In the genomic region with DNA sequence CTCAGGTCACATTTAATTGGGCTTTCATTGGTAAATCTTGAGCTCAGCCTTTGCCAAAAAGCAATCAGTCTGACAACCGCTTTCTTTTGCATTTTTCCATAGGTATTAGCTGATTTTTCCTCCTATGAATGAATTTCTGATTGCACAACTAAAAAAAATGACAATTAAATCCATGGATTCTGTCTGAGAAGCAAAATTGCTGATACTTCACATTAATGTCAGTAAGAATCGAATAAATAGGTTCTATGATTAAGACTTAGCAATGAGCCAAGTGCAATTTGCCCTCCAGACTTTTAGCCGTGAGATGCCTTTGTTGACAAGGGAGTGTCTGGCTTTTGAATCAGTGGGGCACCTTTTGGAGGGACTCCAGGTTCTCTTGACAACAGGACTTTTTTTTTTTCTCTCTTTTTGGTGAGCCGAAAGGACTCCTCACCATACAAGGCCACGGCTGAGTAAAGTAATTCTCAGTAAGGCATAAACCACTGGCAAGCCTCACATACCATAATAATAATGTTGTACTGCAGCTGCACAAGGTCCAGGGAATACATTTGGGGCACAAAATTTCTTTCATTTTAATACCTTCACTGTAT, we compare ENCODE assay signal across 17 cellular contexts.
DNase-seq lines count a peak whose midpoint lies in the region; ATAC-seq and TF ChIP-seq lines count a peak whose summit lies in the region.
"Had no signal": no experiment of that assay in that cellular context is flagged by ENCODE, and none has a peak within 500 bp of the region (broad histone marks: within the 10 kb centered on the region; RNA-seq: fewer than 3 reads in every experiment).

No MANE protein-coding gene starts in this region.

- H3K4me3 ChIP-seq in tibial artery = no peak overlapping the region
- H3K4me3 ChIP-seq: smooth muscle cell, testis had no signal

- no peaks in the 10 kb centered on the region for H3K36me3 Mint-ChIP-seq in T-helper 2 cell treated with Interferon-gamma antibody and Interleukin-4, amounts not matched to agents 5 μg/mL and 100 μg/mL, for 36 hours (ENCODE audit: low read depth)

- DNase-seq in DMS 273 (lab: John Stamatoyannopoulos, UW; ENCODE audit: unreplicated experiment) = peak; percentile 9
- no peak for DNase-seq in DMS 273 treated with DMSO at 0.1 percent for 48 hours (lab: John Stamatoyannopoulos, UW)
- peak; percentile 89 for DNase-seq in NCI-H345 treated with DMSO at 0.1 percent for 48 hours (lab: John Stamatoyannopoulos, UW; ENCODE audit: unreplicated experiment)
- peak; percentile 63 for DNase-seq in cerebellar cortex (ENCODE audit: low spot score)
- DNase-seq in tibial artery = no peak
- DNase-seq in GM13977 (ENCODE audit: low spot score) = no peak
- DNase-seq in T-helper 2 cell treated with Interferon-gamma antibody and Interleukin-4, amounts not matched to agents 5 μg/mL and 100 μg/mL, for 36 hours (ENCODE audit: low spot score) = no peak
- DNase-seq: activated CD8-positive, alpha-beta T cell treated with anti-CD3 and anti-CD28 coated beads, Interleukin-2, amount 10 ng/mL, durations not matched to agents 7 days and 5 days; Caco-2; hypothalamus; IMR-90; NCI-H2227 treated with DMSO at 0.1 percent for 48 hours; T1000; testis had no signal

- H3K4me1 Mint-ChIP-seq in T-helper 2 cell treated with Interferon-gamma antibody and Interleukin-4, amounts not matched to agents 5 μg/mL and 100 μg/mL, for 36 hours (ENCODE audit: low read depth) = peaks cover 20% of the 10 kb centered on the region

- no peak overlapping the region for H3K27ac Mint-ChIP-seq in T-helper 2 cell treated with Interferon-gamma antibody and Interleukin-4, amounts not matched to agents 5 μg/mL and 100 μg/mL, for 36 hours
- H3K27ac Mint-ChIP-seq: activated CD8-positive, alpha-beta T cell treated with anti-CD3 and anti-CD28 coated beads, Interleukin-2, amount 10 ng/mL, durations not matched to agents 7 days and 5 days had no signal

- no peak for ATAC-seq in HG03175 (IDR thresholded peaks at IDR 0.05; ENCODE audit: unreplicated experiment)
- ATAC-seq: activated CD8-positive, alpha-beta T cell treated with anti-CD3 and anti-CD28 coated beads, Interleukin-2, amount 10 ng/mL, durations not matched to agents 7 days and 5 days had no signal

- no peaks in the 10 kb centered on the region for H3K36me3 ChIP-seq in tibial artery

- in situ Hi-C loops in GM13977 (cut with MboI; ENCODE audit: low pct_unique_long_range_greater_than_20kb, low sequenced_read_pairs, unreplicated experiment) = no loop called here

- TF ChIP-seq CTCF in tibial artery (IDR thresholded peaks at IDR 0.05) = no peak
- no peak for TF ChIP-seq CTCF in GM13977 (IDR thresholded peaks at IDR 0.05; ENCODE audit: extremely low read depth, insufficient read depth, missing control alignments)

- peaks cover 49% of the 10 kb centered on the region for H3K27me3 Mint-ChIP-seq in T-helper 2 cell treated with Interferon-gamma antibody and Interleukin-4, amounts not matched to agents 5 μg/mL and 100 μg/mL, for 36 hours (ENCODE audit: low read depth)

- H3K9me3 ChIP-seq in tibial artery = no peaks in the 10 kb centered on the region
- H3K9me3 ChIP-seq: Caco-2, testis had no signal

- H3K4me3 Mint-ChIP-seq in T-helper 2 cell treated with Interferon-gamma antibody and Interleukin-4, amounts not matched to agents 5 μg/mL and 100 μg/mL, for 36 hours = no peak overlapping the region
- H3K4me3 Mint-ChIP-seq: activated CD8-positive, alpha-beta T cell treated with anti-CD3 and anti-CD28 coated beads, Interleukin-2, amount 10 ng/mL, durations not matched to agents 7 days and 5 days; neural crest cell had no signal

- intact Hi-C loops in tibial artery (cut with DNase I; ENCODE audit: low total_unique reads) = no loop called here

- peaks cover 0 to 13% (median under 1%) of the 10 kb centered on the region in 4 donors for H3K4me1 ChIP-seq in tibial artery
- H3K4me1 ChIP-seq: testis had no signal

- peak overlapping the region; percentile 5 to 52 for H3K27ac ChIP-seq in tibial artery
- H3K27ac ChIP-seq: testis had no signal

- H3K27me3 ChIP-seq in tibial artery = no peaks in the 10 kb centered on the region
- H3K27me3 ChIP-seq: testis had no signal

- no peaks in the 10 kb centered on the region for H3K9me3 Mint-ChIP-seq in T-helper 2 cell treated with Interferon-gamma antibody and Interleukin-4, amounts not matched to agents 5 μg/mL and 100 μg/mL, for 36 hours
- H3K9me3 Mint-ChIP-seq: neural crest cell had no signal

Comparison
In these comparisons a context has a peak if more than half of its experiments do, and no peak if none do; other contexts are left out.
1. DNase-seq: peak in DMS 273 (single experiment), NCI-H345 treated with DMSO at 0.1 percent for 48 hours (single experiment) and cerebellar cortex (single experiment); none in DMS 273 treated with DMSO at 0.1 percent for 48 hours (single experiment), tibial artery (0 of 2), GM13977 (single experiment) and T-helper 2 cell treated with Interferon-gamma antibody and Interleukin-4, amounts not matched to agents 5 μg/mL and 100 μg/mL, for 36 hours (single experiment).